ENCODE assay signal across 8 cellular contexts in the genomic region with DNA sequence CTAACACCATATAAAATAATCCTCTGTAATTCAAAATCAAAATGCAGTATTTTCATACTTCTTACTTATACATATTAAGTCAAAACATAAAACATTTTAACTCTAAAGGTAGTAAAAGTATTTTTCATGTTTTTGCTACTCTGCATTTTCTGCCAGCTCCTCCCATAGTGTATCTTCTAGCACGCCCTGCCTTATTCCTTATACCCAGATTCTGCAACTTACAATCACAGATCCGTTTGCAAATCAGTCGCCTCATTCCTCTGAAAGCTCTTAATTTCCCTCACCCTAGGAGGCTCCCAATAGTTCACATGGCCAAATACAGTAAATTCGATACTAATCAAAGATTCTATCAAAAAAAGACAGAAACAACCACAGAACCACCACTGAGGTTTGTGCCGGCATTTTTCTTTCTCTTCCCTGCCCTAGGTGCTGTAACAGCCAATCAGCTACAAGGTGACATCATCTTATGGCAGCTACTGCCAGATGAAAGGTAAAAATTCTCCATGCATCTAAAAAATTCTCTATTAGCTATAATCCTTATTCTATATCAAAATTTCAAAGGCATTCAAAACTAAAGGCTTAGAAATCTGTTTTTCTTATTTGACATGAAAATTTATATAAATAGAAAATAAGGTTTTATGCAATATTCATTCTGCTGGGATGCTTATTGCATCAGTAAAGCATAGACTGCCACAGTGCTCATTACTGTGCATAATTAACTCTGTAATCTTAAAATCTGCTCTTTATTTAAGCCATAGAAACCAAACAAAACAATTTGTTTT.
DNase-seq lines count a peak whose midpoint lies in the region; ATAC-seq and TF ChIP-seq lines count a peak whose summit lies in the region.

No MANE protein-coding gene starts in this region.

- H3K9me2 ChIP-seq in hepatocyte (replicated peaks; ENCODE audit: insufficient read depth) = no peaks in the 10 kb centered on the region

- peaks cover 5% of the 10 kb centered on the region for H3K79me2 ChIP-seq in hepatocyte

- peaks cover 7% of the 10 kb centered on the region for H3K4me1 ChIP-seq in CD4-positive, alpha-beta memory T cell (ENCODE audit: insufficient read depth, low read length)
- no peaks in the 10 kb centered on the region for H3K4me1 ChIP-seq in hepatocyte (ENCODE audit: insufficient read depth)

- no peaks in the 10 kb centered on the region for H3K9me3 ChIP-seq in CD4-positive, alpha-beta memory T cell (ENCODE audit: control insufficient read depth in 1 of 2, low read length in 2 of 2)
- no peaks in the 10 kb centered on the region for H3K9me3 ChIP-seq in hepatocyte (ENCODE audit: low read depth)

- peaks cover under 1 to 3% of the 10 kb centered on the region in 2 donors for H3K36me3 Mint-ChIP-seq in CD4-positive, alpha-beta memory T cell

- no peaks in the 10 kb centered on the region for H3K27me3 Mint-ChIP-seq in CD4-positive, alpha-beta memory T cell

- POLR2A ChIA-PET in CD4-positive, alpha-beta memory T cell (lab: Charles Lee; ENCODE audit: partially characterized antibody) = interaction anchor here (1.6 kb wide), 1 partner anchor 153 kb away, joined by 6 read pairs; the partner anchor contains the start of gene PDCD6IP

- CTCF ChIA-PET in CD4-positive, alpha-beta memory T cell (lab: Charles Lee; ENCODE audit: partially characterized antibody) = interaction anchor here (0.7 to 2.6 kb wide), 5 partner anchors 8 to 142 kb away, joined by 3 to 7 read pairs (median 3); no protein-coding TSS in a partner anchor

- peak overlapping the region; percentile 16 to 86 (median 78) for H3K27ac Mint-ChIP-seq in CD4-positive, alpha-beta memory T cell

- H3K36me3 ChIP-seq in CD4-positive, alpha-beta memory T cell (ENCODE audit: insufficient read depth, low read length) = no peaks in the 10 kb centered on the region
- H3K36me3 ChIP-seq in hepatocyte (replicated peaks; ENCODE audit: insufficient read depth, low read depth) = no peaks in the 10 kb centered on the region

- peak overlapping the region; percentile 29 to 43 for H3K4me3 ChIP-seq in CD4-positive, alpha-beta memory T cell (ENCODE audit: low read length in 2 of 2)
- H3K4me3 ChIP-seq in hepatocyte = no peak overlapping the region
- peak overlapping the region; percentile 33 for H3K4me3 ChIP-seq in skeletal muscle cell (ENCODE audit: low read depth, low read length)

- no peak overlapping the region for H2AFZ ChIP-seq in hepatocyte

- WGBS in hepatocyte (ENCODE audit: low lambda C conversion rate, missing lambda C conversion rate) = 74% methylated on average over 5 of the region's 5 CpGs

- no peak overlapping the region for H3K27ac ChIP-seq in CD4-positive, alpha-beta memory T cell (ENCODE audit: low read depth, low read length)
- H3K27ac ChIP-seq in hepatocyte = no peak overlapping the region

- no peaks in the 10 kb centered on the region for H4K20me1 ChIP-seq in hepatocyte (ENCODE audit: insufficient read depth, poor library complexity, severe bottlenecking)

- DNase-seq in CD4-positive, alpha-beta memory T cell = peak; percentile 48 to 60 (median 54)
- DNase-seq in NCI-H2029 treated with DMSO at 0.1 percent for 48 hours (lab: John Stamatoyannopoulos, UW) (peak; percentile 75), amniotic epithelial cell (ENCODE audit: low read depth) (peak; percentile 46), hepatocyte (ENCODE audit: low spot score) (peak; percentile 13), skeletal muscle cell (ENCODE audit: low read depth) (no peak), GDM1 (lab: John Stamatoyannopoulos, UW) (no peak)
- no peak for DNase-seq in NK-92 treated with Interleukin-12 subunit alpha and Interleukin-12 subunit beta, amount 100 ng/mL, for 24 hours (lab: John Stamatoyannopoulos, UW)

- H3K4me3 Mint-ChIP-seq in CD4-positive, alpha-beta memory T cell = peak overlapping the region; percentile 79 to 93 (median 86)

- H3K4me2 ChIP-seq in hepatocyte = peak overlapping the region; percentile 24

- no peak for ATAC-seq in GM21367 (IDR thresholded peaks at IDR 0.05; ENCODE audit: unreplicated experiment)

- no peaks in the 10 kb centered on the region for H3K27me3 ChIP-seq in CD4-positive, alpha-beta memory T cell (ENCODE audit: insufficient read depth, low read length)
- no peaks in the 10 kb centered on the region for H3K27me3 ChIP-seq in hepatocyte

- no peak for TF ChIP-seq CTCF in hepatocyte (IDR thresholded peaks at IDR 0.05; ENCODE audit: poor library complexity)

- peaks cover 9 to 19% (median 15%) of the 10 kb centered on the region in 4 donors for H3K4me1 Mint-ChIP-seq in CD4-positive, alpha-beta memory T cell

- H3K9me3 Mint-ChIP-seq in CD4-positive, alpha-beta memory T cell = no peaks in the 10 kb centered on the region

- intact Hi-C loops in CD4-positive, alpha-beta memory T cell (cut with micrococcal nuclease) = no loop called here

Comparison
In these comparisons a context has a peak if more than half of its experiments do, and no peak if none do; other contexts are left out.
1. DNase-seq: peak in CD4-positive, alpha-beta memory T cell (5 of 5), NCI-H2029 treated with DMSO at 0.1 percent for 48 hours (single experiment), amniotic epithelial cell (single experiment) and hepatocyte (single experiment); none in skeletal muscle cell (single experiment), NK-92 treated with Interleukin-12 subunit alpha and Interleukin-12 subunit beta, amount 100 ng/mL, for 24 hours (single experiment) and GDM1 (single experiment).